In genomic region chr3:97530689-97531088, GRCh38 we compare ENCODE assay signal across 8 cellular contexts.
"Had no signal": no experiment of that assay in that cellular context is flagged by ENCODE, and none has a peak within 500 bp of the region (broad histone marks: within the 10 kb centered on the region; RNA-seq: fewer than 3 reads in every experiment).

No MANE protein-coding gene starts in this region.

- H3K4me2 ChIP-seq: GM23338 had no signal

- H3K27me3 Mint-ChIP-seq: IgD-negative memory B cell had no signal

- H3K36me3 ChIP-seq: HAP-1 had no signal

- H3K4me3 Mint-ChIP-seq: GM23338, HFFc6, IgD-negative memory B cell had no signal

- H3K27ac ChIP-seq: HL-60 had no signal

- H3K9me3 ChIP-seq: HAP-1 had no signal

- DNase-seq: H7, HFFc6, KG1 had no signal

- H3K4me3 ChIP-seq: GM23338, HAP-1 had no signal

- H3K9me3 Mint-ChIP-seq: GM23338 had no signal

- H3K27ac Mint-ChIP-seq: HFFc6, IgD-negative memory B cell had no signal

- H2AFZ ChIP-seq: GM23338 had no signal

- H3K4me1 ChIP-seq: HAP-1 had no signal

- ATAC-seq: GM23338, HCT116 had no signal

- H3K4me1 Mint-ChIP-seq: IgD-negative memory B cell had no signal

- H3K36me3 Mint-ChIP-seq: IgD-negative memory B cell had no signal
